Comparison of ENCODE assay signal across 29 cellular contexts in genomic region chr1:209737118-209737505, GRCh38. TPM values are rescaled to one million over a fixed set of nuclear protein-coding genes. Genes with fewer than 3 reads are reported as not detected.
"Had no signal": no experiment of that assay in that cellular context is flagged by ENCODE, and none has a peak within 500 bp of the region (broad histone marks: within the 10 kb centered on the region; RNA-seq: fewer than 3 reads in every experiment).

No MANE protein-coding gene starts in this region.

- H3K9me3 ChIP-seq: adrenal gland, left lung, thyroid gland had no signal

- H2AFZ ChIP-seq: hepatocyte had no signal

- H3K27ac Mint-ChIP-seq: T-helper 1 cell treated with Interleukin-12 subunit alpha and Interleukin-12 subunit beta and Interleukin-4 antibody, amounts not matched to agents 30 μg/mL and 1 μg/mL, for 36 hours; WTC11 had no signal

- ATAC-seq: left lung; naive thymus-derived CD4-positive, alpha-beta T cell; sciatic nerve; WTC11 had no signal

- H3K4me2 ChIP-seq: hepatocyte had no signal

- H3K27ac ChIP-seq: adrenal gland, hepatocyte, left lung, thyroid gland had no signal

- H3K4me3 Mint-ChIP-seq: immature natural killer cell; naive thymus-derived CD4-positive, alpha-beta T cell; neural crest cell; T-helper 1 cell treated with Interleukin-12 subunit alpha and Interleukin-12 subunit beta and Interleukin-4 antibody, amounts not matched to agents 30 μg/mL and 1 μg/mL, for 36 hours; WTC11 had no signal

- H3K27me3 Mint-ChIP-seq: naive thymus-derived CD4-positive, alpha-beta T cell had no signal

- H3K79me2 ChIP-seq: hepatocyte had no signal

- H3K4me1 Mint-ChIP-seq: immature natural killer cell, neural crest cell, WTC11 had no signal

- DNase-seq: activated CD8-positive, alpha-beta memory T cell treated with anti-CD3 and anti-CD28 coated beads for 24 hours; activated CD8-positive, alpha-beta memory T cell treated with anti-CD3 and anti-CD28 coated beads, Interleukin-2, amount 50 U/mL, for 4 hours; activated naive CD4-positive, alpha-beta T cell treated with Interleukin-2 at 50 U/mL for 16 hours; adrenal gland; central memory CD4-positive, alpha-beta T cell; effector memory CD4-positive, alpha-beta T cell; foreskin melanocyte; glutamatergic neuron; immature natural killer cell; left lung; naive thymus-derived CD4-positive, alpha-beta T cell; occipital lobe; posterior cingulate gyrus; small intestine; stimulated activated CD8-positive, alpha-beta memory T cell treated with anti-CD3 and anti-CD28 coated beads, Interleukin-4, amount 100 ng/mL, for 48 hours; stimulated activated naive CD4-positive, alpha-beta T cell treated with Interleukin-2 at 50 U/mL for 16 hours; substantia nigra; T1000; thyroid gland had no signal

- H3K4me1 ChIP-seq: left lung, thyroid gland had no signal

- H3K36me3 Mint-ChIP-seq: immature natural killer cell, WTC11 had no signal

- FAIRE-seq: astrocyte, small intestine had no signal

- H3K9me3 Mint-ChIP-seq: immature natural killer cell; T-helper 1 cell treated with Interleukin-12 subunit alpha and Interleukin-12 subunit beta and Interleukin-4 antibody, amounts not matched to agents 30 μg/mL and 1 μg/mL, for 36 hours; WTC11 had no signal

- H3K27me3 ChIP-seq: adrenal gland, left lung, thyroid gland had no signal

- H3K36me3 ChIP-seq: adrenal gland, left lung, thyroid gland had no signal

- H3K4me3 ChIP-seq: adrenal gland, hepatocyte, left lung, thyroid gland had no signal

RNA-seq across cellular contexts. Expression of gene TRAF3IP3, which starts 18.7 kb away (rescaled TPM):
- total RNA-seq: astrocyte, dermis microvascular lymphatic vessel endothelial cell, kidney epithelial cell, lung microvascular endothelial cell, neural crest cell had no signal

RNA-seq across cellular contexts. Expression of gene HSD11B1, which starts 32.5 kb away (rescaled TPM):
- total RNA-seq: astrocyte, dermis microvascular lymphatic vessel endothelial cell, lung microvascular endothelial cell, neural crest cell, occipital lobe, SK-MEL-5, WTC11 had no signal
- polyA plus RNA-seq: hepatocyte, immature natural killer cell had no signal
